8 cellular contexts compared by ENCODE assay signal in the genomic region with DNA sequence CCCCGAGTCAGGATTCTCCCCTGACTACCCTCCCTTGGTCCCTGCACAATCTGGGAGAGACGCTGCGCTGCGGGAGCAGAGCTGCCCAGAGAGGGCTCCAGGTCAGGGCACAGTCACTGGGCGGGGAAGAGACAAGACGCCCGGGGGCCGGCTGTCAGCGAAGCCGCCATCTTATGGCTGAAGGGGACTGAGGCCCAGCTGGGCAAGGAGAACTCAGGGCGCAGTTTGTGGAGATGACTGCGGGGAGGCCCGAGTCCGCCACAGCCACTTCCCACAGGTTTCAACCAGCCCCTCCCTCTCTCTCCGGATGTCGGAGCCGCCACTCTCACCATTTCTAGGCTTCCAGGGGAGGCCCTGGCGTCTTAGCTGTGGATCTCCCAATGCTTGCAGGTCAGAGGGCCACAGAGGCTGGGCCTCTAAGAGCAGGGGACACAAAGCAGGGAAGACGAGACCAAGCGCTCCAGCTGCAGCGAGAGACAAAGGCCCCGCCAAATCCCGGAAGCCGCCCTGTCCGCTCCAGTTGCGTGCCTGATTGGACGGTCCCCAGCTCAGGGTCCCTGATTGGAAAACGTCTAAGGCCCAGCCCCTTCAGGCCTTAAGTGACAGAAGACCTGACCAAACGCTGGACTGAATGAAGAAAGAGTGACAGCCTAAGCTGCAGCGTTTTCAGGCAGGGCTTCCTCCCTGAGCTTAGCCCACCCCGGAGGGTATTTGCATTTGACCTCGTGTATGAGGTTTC. TPM values are rescaled to one million over a fixed set of nuclear protein-coding genes. Genes with fewer than 3 reads are reported as not detected.
A peak's percentile ranks its signal among the peaks of the same experiment; 100 is the strongest.
DNase-seq lines count a peak whose midpoint lies in the region; ATAC-seq, FAIRE-seq and TF ChIP-seq lines count a peak whose summit lies in the region.

Gene ZNF724, minus strand, starts transcription at position 484 of the 739 bp plus-strand sequence. Its CDS starts 152 bp downstream, at position 332.

- H3K9ac ChIP-seq in OCI-LY1 (ENCODE audit: low read length) (peak within 1 kb of the TSS; percentile 93), endothelial cell of umbilical vein (replicated peaks; ENCODE audit: extremely low read depth, insufficient read depth, low read length) (peak within 1 kb of the TSS; percentile 88)

- peaks cover under 1% of the 10 kb centered on the region for H3K9me3 Mint-ChIP-seq in Caco-2 (ENCODE audit: unreplicated experiment)
- no peaks in the 10 kb centered on the region for H3K9me3 Mint-ChIP-seq in mesothelial cell of epicardium

- no peaks in the 10 kb centered on the region for H3K9me2 ChIP-seq in OCI-LY1 (ENCODE audit: low read depth, low read length)

- H3K27me3 ChIP-seq in Caco-2 (replicated peaks; ENCODE audit: control insufficient read depth, insufficient read depth, low read length) (no peaks in the 10 kb centered on the region), OCI-LY1 (ENCODE audit: insufficient read depth, low read length) (no peaks in the 10 kb centered on the region), endothelial cell of umbilical vein (ENCODE audit: control insufficient read depth in 2 of 2, insufficient read depth in 2 of 2, low read length in 2 of 2) (no peaks in the 10 kb centered on the region)

- peak; percentile 99 for ATAC-seq in GM21381 (IDR thresholded peaks at IDR 0.05; ENCODE audit: unreplicated experiment)

- H3K27ac ChIP-seq in OCI-LY1 (ENCODE audit: low read depth, low read length, poor library complexity, severe bottlenecking) (peak within 1 kb of the TSS; percentile 90), endothelial cell of umbilical vein (ENCODE audit: insufficient read depth, low read depth, low read length) (peak within 1 kb of the TSS; percentile 46)

- H3K4me3 ChIP-seq in Caco-2 (ENCODE audit: low read depth, low read length) (peak within 1 kb of the TSS; percentile 65), OCI-LY1 (ENCODE audit: low read depth, low read length, poor library complexity, severe bottlenecking) (peak within 1 kb of the TSS; percentile 98), endothelial cell of umbilical vein (replicated peaks in 1 of 3; ENCODE audit: insufficient read depth in 1 of 3, low read depth in 1 of 3, low read length in 3 of 3) (peak within 1 kb of the TSS; percentile 67 to 90 (median 84))

- H3K4me1 Mint-ChIP-seq in Caco-2 (ENCODE audit: low read depth, unreplicated experiment) (no peaks in the 10 kb centered on the region), mesothelial cell of epicardium (peaks cover 4% of the 10 kb centered on the region)

- DNase-seq in Caco-2 (peak; percentile 93 to 96), HTR-8/SVneo (ENCODE audit: insufficient read length, low spot score) (peak; percentile 95), endothelial cell of umbilical vein (ENCODE audit: low read depth, low spot score) (peak; percentile 94), mesothelial cell of epicardium (ENCODE audit: low spot score in 2 of 2, unreplicated experiment in 2 of 2) (peak; percentile 81 to 91)
- peak; percentile 79 for DNase-seq in activated CD8-positive, alpha-beta memory T cell treated with anti-CD3 and anti-CD28 coated beads, Interleukin-2, amount 50 U/mL, for 4 hours
- peak; percentile 71 to 76 for DNase-seq in stimulated activated CD8-positive, alpha-beta memory T cell treated with anti-CD3 and anti-CD28 coated beads, Interleukin-15, amount 100 ng/mL, for 4 hours (ENCODE audit: low read depth in 2 of 2)

- dilution Hi-C loops in endothelial cell of umbilical vein (cut with MboI; ENCODE audit: extremely low pct_ligation_motif_present, low sequenced_read_pairs): no loop called here

- no peaks in the 10 kb centered on the region for H4K20me1 ChIP-seq in OCI-LY1 (ENCODE audit: insufficient read depth, low read length)
- no peaks in the 10 kb centered on the region for H4K20me1 ChIP-seq in endothelial cell of umbilical vein (replicated peaks; ENCODE audit: control insufficient read depth, extremely low read depth, insufficient read depth, low read length)

- H3K4me3 Mint-ChIP-seq in Caco-2 (ENCODE audit: unreplicated experiment) (peak within 1 kb of the TSS; percentile 94), mesothelial cell of epicardium (peak within 1 kb of the TSS; percentile 99)

- BruUV-seq in Caco-2 (replicated peaks; lab: Mats Ljungman, UMichigan) (TSS peak; percentile 35), endothelial cell of umbilical vein (replicated peaks; lab: Mats Ljungman, UMichigan) (TSS peak; percentile 51)

- H3K27ac Mint-ChIP-seq in Caco-2 (ENCODE audit: unreplicated experiment) (peak within 1 kb of the TSS; percentile 96), mesothelial cell of epicardium (peak within 1 kb of the TSS; percentile 99)

- H3K4me2 ChIP-seq in OCI-LY1 (ENCODE audit: low read length) (peak within 1 kb of the TSS; percentile 73), endothelial cell of umbilical vein (ENCODE audit: insufficient read depth, low read length) (peak within 1 kb of the TSS; percentile 38)

- no peak for FAIRE-seq in HTR-8/SVneo (lab: Jason Lieb, UNC)
- FAIRE-seq in endothelial cell of umbilical vein (lab: Jason Lieb, UNC): peak; percentile 95

- H3K36me3 Mint-ChIP-seq in Caco-2 (ENCODE audit: insufficient read depth, unreplicated experiment) (peaks cover 50% of the 10 kb centered on the region), mesothelial cell of epicardium (peaks cover 19% of the 10 kb centered on the region)

- no peak for TF ChIP-seq CTCF in Caco-2 (IDR thresholded peaks at IDR 0.05; ENCODE audit: insufficient read depth in 1 of 2, low read depth in 1 of 2, low read length in 1 of 2, severe bottlenecking in 1 of 2, unreplicated experiment in 1 of 2)
- TF ChIP-seq CTCF in OCI-LY1 (IDR thresholded peaks at IDR 0.05; ENCODE audit: low read length): no peak
- TF ChIP-seq CTCF in endothelial cell of umbilical vein (IDR thresholded peaks at IDR 0.05; ENCODE audit: extremely low read depth in 1 of 2, insufficient read depth in 1 of 2, low read depth in 1 of 2, low read length in 2 of 2): no peak
- no peak for TF ChIP-seq CTCF in mesothelial cell of epicardium (IDR thresholded peaks at IDR 0.05; ENCODE audit: unreplicated experiment)

- no peak for TF ChIP-seq POLR2A in endothelial cell of umbilical vein (IDR thresholded peaks at IDR 0.05; ENCODE audit: low read depth, low read length)

- H3K36me3 ChIP-seq in Caco-2 (ENCODE audit: control insufficient read depth, insufficient read depth, low read length): no peaks in the 10 kb centered on the region; the same call in 1 of the 2 replicates
- H3K36me3 ChIP-seq in OCI-LY1 (ENCODE audit: insufficient read depth, low read length): peaks cover 37% of the 10 kb centered on the region
- no peaks in the 10 kb centered on the region for H3K36me3 ChIP-seq in endothelial cell of umbilical vein (ENCODE audit: control insufficient read depth in 2 of 2, extremely low read depth in 1 of 2, insufficient read depth in 2 of 2, low read length in 2 of 2)

- H3K9me3 ChIP-seq in Caco-2: no peaks in the 10 kb centered on the region; the same call in 1 of the 2 replicates
- H3K9me3 ChIP-seq in OCI-LY1 (ENCODE audit: low read length): 0 out of 2 replicates have a peak, but pooled peaks cover 5% of the 10 kb centered on the region
- no peaks in the 10 kb centered on the region for H3K9me3 ChIP-seq in endothelial cell of umbilical vein (replicated peaks; ENCODE audit: control insufficient read depth, insufficient read depth, low read length)

- H3K27me3 Mint-ChIP-seq in Caco-2 (ENCODE audit: insufficient read depth, unreplicated experiment): no peaks in the 10 kb centered on the region
- no peaks in the 10 kb centered on the region for H3K27me3 Mint-ChIP-seq in mesothelial cell of epicardium (ENCODE audit: low read depth)

- H2AFZ ChIP-seq in OCI-LY1 (ENCODE audit: low read length): 0 out of 2 replicates have a peak within 1 kb of the TSS, but pooled peaks have one; percentile 81
- peak within 1 kb of the TSS; percentile 91 for H2AFZ ChIP-seq in endothelial cell of umbilical vein (ENCODE audit: low read depth, low read length)

- H3F3A ChIP-seq in OCI-LY1 (ENCODE audit: insufficient read depth, low read length): peaks cover 3% of the 10 kb centered on the region

- no peaks in the 10 kb centered on the region for H3K9me1 ChIP-seq in endothelial cell of umbilical vein (replicated peaks; ENCODE audit: control insufficient read depth, extremely low read depth, insufficient read depth, low read length)

- POLR2A ChIA-PET in Caco-2 (lab: Charles Lee): interaction anchor here (0.6 to 1.0 kb wide), 3 partner anchors 24 to 141 kb away, joined by 3 to 11 read pairs (median 3); no protein-coding TSS in a partner anchor
- POLR2A ChIA-PET in endothelial cell of umbilical vein (lab: Charles Lee): interaction anchor here (1.5 kb wide), 1 partner anchor 24 kb away, joined by 7 read pairs; no protein-coding TSS in a partner anchor

- intact Hi-C loops in Caco-2 (cut with micrococcal nuclease; ENCODE audit: unreplicated experiment) (loop anchor here (1.0 kb wide), 1 partner anchor 24 kb away; no protein-coding TSS in a partner anchor), endothelial cell of umbilical vein (cut with micrococcal nuclease) (loop anchor here (1.0 to 5.0 kb wide), 3 partner anchors 23 to 145 kb away; partner anchors contain the start of genes ZNF730 and ZNF91)

- H3K4me1 ChIP-seq in Caco-2 (no peaks in the 10 kb centered on the region), OCI-LY1 (ENCODE audit: insufficient read depth, low read length, severe bottlenecking) (peaks cover 9% of the 10 kb centered on the region), endothelial cell of umbilical vein (ENCODE audit: control insufficient read depth, extremely low read depth, insufficient read depth, low read length) (no peaks in the 10 kb centered on the region)

- CTCF ChIA-PET in Caco-2 (lab: Charles Lee): no interaction called here
- CTCF ChIA-PET in endothelial cell of umbilical vein (lab: Charles Lee): no interaction called here

- H3K79me2 ChIP-seq in OCI-LY1 (ENCODE audit: insufficient read depth, low read length): peaks cover 20% of the 10 kb centered on the region
- peaks cover 12% of the 10 kb centered on the region for H3K79me2 ChIP-seq in endothelial cell of umbilical vein (ENCODE audit: control insufficient read depth, insufficient read depth, low read length)

TF ChIP-seq in endothelial cell of umbilical vein, 7 proteins besides CTCF, POLR2A, EP300 and RAD21 (continues in another document):
- no peak for TF ChIP-seq FOS (IDR thresholded peaks at IDR 0.05; ENCODE audit: borderline replicate concordance, insufficient read depth, low read length)

RNA-seq across cellular contexts. Expression of gene ZNF724, which starts in this region (rescaled TPM):
- total RNA-seq in Caco-2 (2022) (10.6 and 11.8 TPM in 2 replicates), endothelial cell of umbilical vein (5.0 and 6.0 TPM in 2 replicates), mesothelial cell of epicardium (10.7 to 12.3 TPM (median 11.7 TPM) in 3 replicates)
- polyA plus RNA-seq in endothelial cell of umbilical vein: 0.29 and 0.77 TPM in 2 replicates
- polyA plus RNA-seq in endothelial cell of umbilical vein (2011; cell fraction: cytosol; rRNA removed): 0.78 and 0.89 TPM in 2 replicates
- polyA plus RNA-seq in endothelial cell of umbilical vein (2011; cell fraction: nucleus; rRNA removed): 1.4 TPM in 2 replicates
- 1.1 and 1.3 TPM in 2 replicates for polyA plus RNA-seq in endothelial cell of umbilical vein (2012)
- 4.3 and 8.5 TPM in 2 replicates for polyA minus RNA-seq in endothelial cell of umbilical vein
- polyA minus RNA-seq in endothelial cell of umbilical vein (2011; cell fraction: cytosol; rRNA and poly(A)+ RNA removed): not detected
- polyA minus RNA-seq in endothelial cell of umbilical vein (2011; cell fraction: nucleus; rRNA and poly(A)+ RNA removed): 3.1 and 3.8 TPM in 2 replicates

Comparison
In these comparisons a context has a peak if more than half of its experiments do, and no peak if none do; other contexts are left out.
1. Peak in every context shown above with its lines: DNase-seq, ATAC-seq, H3K4me3 ChIP-seq and H3K27ac ChIP-seq.